Comparison of ENCODE assay signal across 8 cellular contexts in the genomic region with DNA sequence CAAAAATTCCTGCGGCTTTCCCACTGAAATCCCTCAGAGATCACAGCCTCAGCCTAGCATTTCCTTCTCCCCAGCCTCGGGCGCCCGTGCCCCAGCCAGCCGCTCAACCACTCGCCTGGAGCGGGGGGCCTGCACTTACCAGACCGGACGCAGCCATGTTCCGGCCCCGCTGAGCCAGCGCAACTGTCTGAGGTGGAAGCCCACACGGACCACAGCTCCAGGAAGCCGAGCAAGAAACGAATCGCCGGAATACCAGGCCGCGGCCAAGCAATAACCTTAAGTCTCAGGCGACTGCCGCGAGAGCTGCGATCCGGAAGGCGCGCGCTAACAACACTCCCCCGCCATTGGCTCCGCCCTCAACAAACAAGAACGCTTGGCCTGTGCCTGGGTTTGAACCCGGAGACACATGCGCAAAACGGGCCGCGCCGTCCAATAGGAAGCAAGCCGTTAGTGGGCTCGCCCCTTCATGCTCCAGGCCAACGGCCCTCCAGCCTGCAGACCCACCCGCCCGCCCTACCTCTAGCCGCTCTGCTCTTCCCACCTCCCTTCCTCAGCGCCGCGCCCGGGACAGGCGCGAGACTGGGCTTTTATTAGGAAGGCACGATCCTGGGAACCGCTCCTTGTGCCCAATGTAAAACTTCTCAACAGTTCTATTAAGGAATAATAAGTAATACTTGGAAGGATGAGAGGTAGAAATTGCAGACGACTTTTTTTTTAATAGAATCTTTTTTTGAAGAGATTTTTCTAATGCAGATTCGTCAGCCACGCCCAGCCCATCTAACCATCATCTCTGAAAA. TPM values are rescaled to one million over a fixed set of nuclear protein-coding genes. Genes with fewer than 3 reads are reported as not detected.
DNase-seq lines count a peak whose midpoint lies in the region; ATAC-seq, FAIRE-seq and TF ChIP-seq lines count a peak whose summit lies in the region.

A gene with protein sequence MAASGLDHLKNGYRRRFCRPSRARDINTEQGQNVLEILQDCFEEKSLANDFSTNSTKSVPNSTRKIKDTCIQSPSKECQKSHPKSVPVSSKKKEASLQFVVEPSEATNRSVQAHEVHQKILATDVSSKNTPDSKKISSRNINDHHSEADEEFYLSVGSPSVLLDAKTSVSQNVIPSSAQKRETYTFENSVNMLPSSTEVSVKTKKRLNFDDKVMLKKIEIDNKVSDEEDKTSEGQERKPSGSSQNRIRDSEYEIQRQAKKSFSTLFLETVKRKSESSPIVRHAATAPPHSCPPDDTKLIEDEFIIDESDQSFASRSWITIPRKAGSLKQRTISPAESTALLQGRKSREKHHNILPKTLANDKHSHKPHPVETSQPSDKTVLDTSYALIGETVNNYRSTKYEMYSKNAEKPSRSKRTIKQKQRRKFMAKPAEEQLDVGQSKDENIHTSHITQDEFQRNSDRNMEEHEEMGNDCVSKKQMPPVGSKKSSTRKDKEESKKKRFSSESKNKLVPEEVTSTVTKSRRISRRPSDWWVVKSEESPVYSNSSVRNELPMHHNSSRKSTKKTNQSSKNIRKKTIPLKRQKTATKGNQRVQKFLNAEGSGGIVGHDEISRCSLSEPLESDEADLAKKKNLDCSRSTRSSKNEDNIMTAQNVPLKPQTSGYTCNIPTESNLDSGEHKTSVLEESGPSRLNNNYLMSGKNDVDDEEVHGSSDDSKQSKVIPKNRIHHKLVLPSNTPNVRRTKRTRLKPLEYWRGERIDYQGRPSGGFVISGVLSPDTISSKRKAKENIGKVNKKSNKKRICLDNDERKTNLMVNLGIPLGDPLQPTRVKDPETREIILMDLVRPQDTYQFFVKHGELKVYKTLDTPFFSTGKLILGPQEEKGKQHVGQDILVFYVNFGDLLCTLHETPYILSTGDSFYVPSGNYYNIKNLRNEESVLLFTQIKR (minus strand): TSS at position 305 of the 797 bp plus-strand sequence. CDS start 148 bp downstream, at position 157.

- FAIRE-seq in D721Med (lab: Jason Lieb, UNC) = no peak

- H3K9me3 ChIP-seq in OCI-LY7 (ENCODE audit: low read length) (no peaks in the 10 kb centered on the region), mononuclear cell (ENCODE audit: low read depth, low read length) (no peaks in the 10 kb centered on the region)

- peak within 1 kb of the TSS; percentile 87 for H3K27ac ChIP-seq in OCI-LY7 (ENCODE audit: low read depth, low read length, poor library complexity, severe bottlenecking)

- peaks cover 37% of the 10 kb centered on the region for H3K36me3 ChIP-seq in OCI-LY7 (ENCODE audit: insufficient read depth, low read length)

- peak within 1 kb of the TSS; percentile 78 for H3K4me2 ChIP-seq in OCI-LY7 (ENCODE audit: low read length)

- ATAC-seq in GM21526 (IDR thresholded peaks at IDR 0.05; ENCODE audit: low FRiP score, unreplicated experiment) = peak; percentile 96

- H4K20me1 ChIP-seq in OCI-LY7 (ENCODE audit: insufficient read depth, low read length) = peaks cover 7% of the 10 kb centered on the region; the same call in 1 of the 2 replicates

- no peaks in the 10 kb centered on the region for H3K27me3 ChIP-seq in mononuclear cell (ENCODE audit: insufficient read depth, low read length)

- POLR2A ChIA-PET in OCI-LY7 (lab: Charles Lee) = interaction anchor here (0.8 to 5.8 kb wide), 13 partner anchors 10 to 366 kb away, joined by 3 to 94 read pairs (median 7); a partner anchor contains a TSS

- H3K4me1 ChIP-seq in OCI-LY7 (ENCODE audit: insufficient read depth, low read length, poor library complexity, severe bottlenecking) (peaks cover 58% of the 10 kb centered on the region), mononuclear cell (ENCODE audit: insufficient read depth, low read length) (peaks cover 11% of the 10 kb centered on the region)

- peaks cover 48% of the 10 kb centered on the region for H3K79me2 ChIP-seq in OCI-LY7 (ENCODE audit: insufficient read depth, low read depth, low read length)

- TF ChIP-seq CTCF in D721Med (IDR thresholded peaks at IDR 0.05; ENCODE audit: insufficient read depth, missing control alignments) = no peak
- TF ChIP-seq CTCF in OCI-LY7 (conservative IDR thresholded peaks at IDR 0.05; ENCODE audit: low read length) = no peak

- H3K4me3 ChIP-seq in OCI-LY7 (ENCODE audit: low read depth, low read length, poor library complexity, severe bottlenecking) (peak within 1 kb of the TSS; percentile 91), mononuclear cell (ENCODE audit: low read length) (peak within 1 kb of the TSS; percentile 89)

- DNase-seq in D721Med (ENCODE audit: insufficient read length, low spot score) = peak; percentile 52
- DNase-seq in HuH-7.5 (ENCODE audit: low spot score) = peak; percentile 64
- peak; percentile 98 for DNase-seq in OCI-LY7 (ENCODE audit: low spot score)
- peak; percentile 81 for DNase-seq in activated T-cell treated with anti-CD3 and anti-CD28 coated beads for 1 hour (ENCODE audit: low read depth)
- peak; percentile 79 for DNase-seq in epidermal melanocyte (ENCODE audit: insufficient read length, low spot score)
- peak; percentile 77 to 83 for DNase-seq in stimulated activated CD8-positive, alpha-beta memory T cell treated with anti-CD3 and anti-CD28 coated beads, Interleukin-4, amount 100 ng/mL, for 1 hour (ENCODE audit: low read depth in 2 of 2, low spot score in 1 of 2)

- no peaks in the 10 kb centered on the region for H3K9me2 ChIP-seq in OCI-LY7 (ENCODE audit: insufficient read depth, low read length)

- CTCF ChIA-PET in OCI-LY7 (lab: Charles Lee; ENCODE audit: unreplicated experiment) = interaction anchor here (0.5 to 1.1 kb wide), 2 partner anchors 51 to 366 kb away, joined by 3 to 4 read pairs; no protein-coding TSS in a partner anchor

- peak within 1 kb of the TSS; percentile 90 for H2AFZ ChIP-seq in OCI-LY7 (ENCODE audit: low read length)

- BruUV-seq in OCI-LY7 (replicated peaks; lab: Mats Ljungman, UMichigan) = no TSS peak

- intact Hi-C loops in OCI-LY7 (cut with micrococcal nuclease; ENCODE audit: unreplicated experiment) = loop anchor here (10.0 kb wide), 1 partner anchor 799 kb away; no protein-coding TSS in a partner anchor

RNA-seq across cellular contexts. Expression of the gene that starts here (rescaled TPM):
- 46.2 and 47.4 TPM in 2 replicates for total RNA-seq in OCI-LY7 (2014; rRNA removed; shearing (Covaris generic))
- total RNA-seq in OCI-LY7 (2022) (55.4 and 64.0 TPM in 2 replicates), mononuclear cell (167 TPM)

Comparison
In these comparisons a context has a peak if more than half of its experiments do, and no peak if none do; other contexts are left out.
1. Peak in every context shown above with its lines: DNase-seq, ATAC-seq, H3K4me3 ChIP-seq and H3K27ac ChIP-seq.